27 cellular contexts compared by ENCODE assay signal in genomic region chr14:26707234-26707633, GRCh38.
"Had no signal": no experiment of that assay in that cellular context is flagged by ENCODE, and none has a peak within 500 bp of the region (broad histone marks: within the 10 kb centered on the region; RNA-seq: fewer than 3 reads in every experiment).

No MANE protein-coding gene starts in this region.

- ATAC-seq: naive thymus-derived CD8-positive, alpha-beta T cell; natural killer cell treated with Interleukin-12 subunit alpha and Interleukin-12 subunit beta and Interleukin-15 and Interleukin-18, amount 100 ng/mL, for 72 hours; pancreas; right cardiac atrium; sciatic nerve; stimulated activated memory B cell treated with anti-CD40 and anti-IgM and Interleukin-4, amounts not matched to agents 10 μg/mL and 1 μg/mL and 100 μg/mL, for 72 hours; stimulated activated naive CD8-positive, alpha-beta T cell treated with anti-CD3 and anti-CD28 coated beads, Interleukin-15, amount 100 ng/mL, for 72 hours; stimulated activated naive CD8-positive, alpha-beta T cell treated with anti-CD3 and anti-CD28 coated beads, Interleukin-15, Interleukin-2, amounts not matched to agents 100 U/mL and 50 U/mL, for 24 hours; upper lobe of right lung had no signal

- DNase-seq: naive thymus-derived CD8-positive, alpha-beta T cell; nephron progenitor cell; nucleus accumbens; pancreas; right cardiac atrium; spleen; stimulated activated CD4-positive, alpha-beta T cell treated with anti-CD3 and anti-CD28 coated beads, Interleukin-12 subunit alpha, Interleukin-12 subunit beta, amount 100 ng/mL, for 4 hours; stimulated activated CD4-positive, alpha-beta T cell treated with anti-CD3 and anti-CD28 coated beads, Interleukin-1b, Interleukin-23, amount 100 ng/mL, for 48 hours; stimulated activated CD4-positive, alpha-beta T cell treated with anti-CD3 and anti-CD28 coated beads, Interleukin-4, amount 100 ng/mL, for 1 hour; stimulated activated CD4-positive, alpha-beta T cell treated with anti-CD3 and anti-CD28 coated beads, Interleukin-4, amount 100 ng/mL, for 4 hours; stimulated activated CD8-positive, alpha-beta memory T cell treated with anti-CD3 and anti-CD28 coated beads, Interleukin-4, amount 100 ng/mL, for 48 hours; stimulated activated naive CD4-positive, alpha-beta T cell; stimulated activated naive CD8-positive, alpha-beta T cell treated with anti-CD3 and anti-CD28 coated beads, Interleukin-15, amount 100 ng/mL, for 72 hours; stimulated activated naive CD8-positive, alpha-beta T cell treated with anti-CD3 and anti-CD28 coated beads, Interleukin-15, Interleukin-2, amounts not matched to agents 100 U/mL and 50 U/mL, for 24 hours; substantia nigra; testis; tibial artery; transverse colon; upper lobe of right lung; uterus had no signal

- FAIRE-seq: pancreas had no signal

- H3K4me3 ChIP-seq: pancreas, prostate gland, skin epidermis, smooth muscle cell, spleen, suprapubic skin, testis, tibial artery, transverse colon, upper lobe of right lung, uterus had no signal
